Comparison of ENCODE assay signal across 8 cellular contexts in the genomic region with DNA sequence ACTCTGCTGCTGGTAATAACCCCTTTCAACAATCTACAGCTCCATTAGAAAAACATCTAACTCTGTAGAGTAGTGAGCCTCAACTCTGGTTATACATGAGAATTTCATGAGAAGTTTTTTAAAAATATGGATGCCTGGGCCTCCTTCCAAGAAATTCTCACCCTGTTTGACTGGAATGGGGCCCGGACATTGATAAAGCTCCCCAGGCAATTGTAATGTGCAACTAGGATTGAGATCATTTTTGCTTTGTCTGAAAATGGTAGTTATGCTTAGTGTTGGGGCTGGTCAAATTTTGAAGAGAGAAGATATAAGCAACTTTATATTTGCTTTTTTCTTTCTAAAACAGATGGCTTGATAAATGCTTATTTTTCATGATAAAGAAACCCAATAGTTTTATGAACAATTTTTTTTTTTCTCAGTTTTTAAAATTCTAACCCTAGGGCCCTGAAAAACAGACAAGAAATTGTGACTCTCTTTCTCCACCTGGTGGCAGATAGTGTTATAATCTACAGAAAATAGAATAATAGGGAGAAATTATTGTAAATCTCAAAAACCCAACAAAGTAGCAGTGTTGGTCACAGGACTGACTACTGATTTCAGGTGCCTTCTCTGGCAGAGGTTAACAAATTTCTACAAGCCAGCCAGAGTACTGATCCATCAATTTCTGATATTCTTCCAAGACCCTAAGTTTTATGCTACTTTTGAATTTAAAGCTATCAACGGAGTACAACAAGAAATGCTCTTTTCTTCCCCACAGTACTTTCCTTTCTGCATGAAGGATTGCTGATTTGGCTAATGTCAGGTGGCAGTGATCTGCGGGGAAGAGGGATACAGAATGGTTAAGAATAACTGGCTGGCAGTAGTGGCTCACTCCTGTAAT.
A peak's percentile ranks its signal among the peaks of the same experiment; 100 is the strongest.
DNase-seq lines count a peak whose midpoint lies in the region; ATAC-seq, FAIRE-seq and TF ChIP-seq lines count a peak whose summit lies in the region.

No MANE protein-coding gene starts in this region.

- H3K4me2 ChIP-seq in A549 (peak overlapping the region; percentile 27; the same call in 1 of the 3 replicates), SK-N-SH (no peak overlapping the region)

- 47% methylated on average over 3 of the region's 3 CpGs for WGBS in A549 (ENCODE audit: missing lambda C conversion rate)
- WGBS in SK-N-SH (ENCODE audit: low lambda C conversion rate), result 55% methylated on average over 3 of the region's 3 CpGs
- WGBS in testis, 2 donors, result 62 to 66% methylated on average over 3 of the region's 3 CpGs

- POLR2A ChIA-PET in A549 (lab: Yijun Ruan, JAX) (interaction anchor here (1.0 to 3.8 kb wide), 3 partner anchors 46 to 175 kb away, joined by 4 to 44 read pairs (median 10); a partner anchor contains a TSS), SK-N-SH (lab: Yijun Ruan, JAX) (no interaction called here)

- CTCF ChIA-PET in A549 (lab: Yijun Ruan, JAX) (interaction anchor here (0.6 to 14.0 kb wide), 36 partner anchors 8 to 295 kb away, joined by 3 to 385 read pairs (median 4); a partner anchor contains a TSS), SK-N-SH (lab: Yijun Ruan, JAX) (interaction anchor here (0.6 to 9.5 kb wide), 26 partner anchors 10 to 292 kb away, joined by 3 to 185 read pairs (median 4); a partner anchor contains a TSS)

- H3F3A ChIP-seq in SK-N-SH (replicated peaks; ENCODE audit: insufficient read depth), result peaks cover 36% of the 10 kb centered on the region

- no peak for FAIRE-seq in A549 (lab: Jason Lieb, UNC)

- peaks cover 41% of the 10 kb centered on the region for H3K4me1 ChIP-seq in A549
- H3K4me1 ChIP-seq in SK-N-SH (ENCODE audit: control insufficient read depth in 1 of 2, insufficient read depth in 2 of 2, low read depth in 1 of 2, low read length in 1 of 2), result peaks cover 5 to 14% of the 10 kb centered on the region in 2 experiments; a peak in 3 of 4 replicates
- H3K4me1 ChIP-seq in testis, result no peaks in the 10 kb centered on the region

- 0 out of 3 replicates have a peak, but pooled peaks cover 3% of the 10 kb centered on the region for H3K9me3 ChIP-seq in A549
- no peaks in the 10 kb centered on the region for H3K9me3 ChIP-seq in SK-N-SH
- no peaks in the 10 kb centered on the region for H3K9me3 ChIP-seq in testis
- no peaks in the 10 kb centered on the region for H3K9me3 ChIP-seq in WERI-Rb-1 (ENCODE audit: severe bottlenecking)

- H3K4me3 ChIP-seq in A549, result no peak overlapping the region
- no peak overlapping the region; a peak in 1 of 4 replicates for H3K4me3 ChIP-seq in SK-N-SH (ENCODE audit: low read depth in 2 of 2, low read length in 1 of 2)
- no peak overlapping the region for H3K4me3 ChIP-seq in testis
- H3K4me3 ChIP-seq in WERI-Rb-1 (ENCODE audit: low read depth, low read length), result no peak overlapping the region

- TF ChIP-seq RAD21 in A549 (conservative IDR thresholded peaks at IDR 0.05 in 1 of 2, IDR thresholded peaks at IDR 0.05 in 1 of 2) (peak; percentile 86 to 93), SK-N-SH (IDR thresholded peaks at IDR 0.05; ENCODE audit: low read length) (peak; percentile 79)

- intact Hi-C loops in testis (cut with DNase I; ENCODE audit: low total_unique reads), result loop anchor here (10.0 kb wide), 1 partner anchor 174 kb away; a partner anchor contains a TSS

- DNase-seq in A549 (ENCODE audit: low read depth in 1 of 2, low spot score in 1 of 2) (peak in 1 of 2 experiments; percentile 57), SK-N-SH (peak; percentile 38), glomerular endothelial cell (ENCODE audit: extremely low read depth, low read depth, low spot score) (peak; percentile 60), testis (no peak), WERI-Rb-1 (no peak), mesenteric fat pad (ENCODE audit: low spot score) (no peak)

- ATAC-seq in A549, result peak in 1 of 2 experiments; percentile 73; a peak in 3 of 6 replicates
- peak; percentile 65 for ATAC-seq in GM18511 (IDR thresholded peaks at IDR 0.05; ENCODE audit: unreplicated experiment)
- ATAC-seq in HG03025 (IDR thresholded peaks at IDR 0.05; ENCODE audit: low FRiP score, unreplicated experiment), result no peak

- no peaks in the 10 kb centered on the region for H3K9me2 ChIP-seq in SK-N-SH

- no peaks in the 10 kb centered on the region for H3K36me3 ChIP-seq in SK-N-SH (replicated peaks in 1 of 2; ENCODE audit: control insufficient read depth in 1 of 2, insufficient read depth in 2 of 2, low read length in 1 of 2)
- H3K36me3 ChIP-seq in testis (ENCODE audit: low read depth, missing control alignments), result no peaks in the 10 kb centered on the region
- H3K36me3 ChIP-seq in WERI-Rb-1, result no peaks in the 10 kb centered on the region

- no peaks in the 10 kb centered on the region for H3K27me3 ChIP-seq in SK-N-SH (ENCODE audit: insufficient read depth)
- H3K27me3 ChIP-seq in testis, result peaks cover 3% of the 10 kb centered on the region
- H3K27me3 ChIP-seq in WERI-Rb-1 (ENCODE audit: insufficient read depth, low read depth, severe bottlenecking), result no peaks in the 10 kb centered on the region

- peak overlapping the region; percentile 74 to 87 for H3K27ac ChIP-seq in A549
- peak overlapping the region; percentile 47 to 89; a peak in 3 of 4 replicates for H3K27ac ChIP-seq in SK-N-SH (ENCODE audit: low read depth in 2 of 2, low read length in 1 of 2)
- H3K27ac ChIP-seq in testis, result no peak overlapping the region
- no peak overlapping the region for H3K27ac ChIP-seq in WERI-Rb-1

- H2AFZ ChIP-seq in SK-N-SH (ENCODE audit: low read depth), result peak overlapping the region; percentile 16; the same call in 1 of the 2 replicates

- TF ChIP-seq CTCF in A549 (IDR thresholded peaks at IDR 0.05) (peak; percentile 80), SK-N-SH (IDR thresholded peaks at IDR 0.05) (peak; percentile 75), testis (IDR thresholded peaks at IDR 0.05) (peak; percentile 31 to 69 (median 35)), WERI-Rb-1 (IDR thresholded peaks at IDR 0.05; ENCODE audit: low read depth, low read length) (no peak)

- peak overlapping the region; percentile 42 for H3K9ac ChIP-seq in SK-N-SH

- H3K79me2 ChIP-seq in SK-N-SH (ENCODE audit: insufficient read depth), result no peaks in the 10 kb centered on the region

- TF ChIP-seq EP300 in A549 (IDR thresholded peaks at IDR 0.05) (no peak), SK-N-SH (IDR thresholded peaks at IDR 0.05; ENCODE audit: borderline replicate concordance in 1 of 2, low read depth in 1 of 2, low read length in 1 of 2) (no peak)

- H4K20me1 ChIP-seq in SK-N-SH (ENCODE audit: insufficient read depth), result no peaks in the 10 kb centered on the region

- TF ChIP-seq POLR2A in A549 (IDR thresholded peaks at IDR 0.05; ENCODE audit: low read length), result no peak
- no peak for TF ChIP-seq POLR2A in testis (IDR thresholded peaks at IDR 0.05)

TF ChIP-seq in A549, 52 proteins besides CTCF, POLR2A, EP300 and RAD21 (continues in another document):
- TF ChIP-seq PHF8 (IDR thresholded peaks at IDR 0.05; ENCODE audit: borderline replicate concordance, low read depth), result no peak
- 0 out of 2 replicates have a peak, but pooled peaks have one; percentile 27 for TF ChIP-seq HOXB5 (CRISPR knock-in tag; IDR thresholded peaks at IDR 0.05)
- TF ChIP-seq CEBPB (IDR thresholded peaks at IDR 0.05), result no peak

TF ChIP-seq in SK-N-SH, 30 proteins besides CTCF, POLR2A, EP300 and RAD21:
- no peak for TF ChIP-seq TCF12 (IDR thresholded peaks at IDR 0.05)
- peak; percentile 57 for TF ChIP-seq SMC3 (IDR thresholded peaks at IDR 0.05; ENCODE audit: low read depth, low read length)
TF ChIP-seq in SK-N-SH: peak in this region for 1.

Comparison
In these comparisons a context has a peak if more than half of its experiments do, and no peak if none do; other contexts are left out.
1. DNase-seq: peak in SK-N-SH (single experiment) and glomerular endothelial cell (single experiment); none in testis (single experiment), WERI-Rb-1 (single experiment) and mesenteric fat pad (single experiment).
2. H3K27ac ChIP-seq: peak in A549 (2 of 2) and SK-N-SH (2 of 2); none in testis (0 of 2) and WERI-Rb-1 (single experiment).